ENCODE assay signal across 20 cellular contexts in genomic region chr4:136357556-136357955, GRCh38.
DNase-seq lines count a peak whose midpoint lies in the region; ATAC-seq and TF ChIP-seq lines count a peak whose summit lies in the region.
"Had no signal": no experiment of that assay in that cellular context is flagged by ENCODE, and none has a peak within 500 bp of the region (broad histone marks: within the 10 kb centered on the region; RNA-seq: fewer than 3 reads in every experiment).

No MANE protein-coding gene starts in this region.

- H3K79me2 ChIP-seq in GM23338 (replicated peaks; ENCODE audit: insufficient read depth) = no peaks in the 10 kb centered on the region

- H3K4me3 Mint-ChIP-seq in GM23338 (no peak overlapping the region), MCF 10A (ENCODE audit: unreplicated experiment) (no peak overlapping the region)
- H3K4me3 Mint-ChIP-seq: B cell; CD4-positive, CD25-positive, alpha-beta regulatory T cell; CD8-positive, alpha-beta T cell; H9 had no signal

- ATAC-seq in GM23338 = no peak
- ATAC-seq: CD8-positive, alpha-beta T cell; HCT116 had no signal

- H3K36me3 ChIP-seq in GM23338 (ENCODE audit: insufficient read depth) (no peaks in the 10 kb centered on the region), adipocyte (ENCODE audit: control insufficient read depth, insufficient read depth, low read length, severe bottlenecking) (no peaks in the 10 kb centered on the region), esophagus squamous epithelium (no peaks in the 10 kb centered on the region), uterus (no peaks in the 10 kb centered on the region)
- H3K36me3 ChIP-seq: BLaER1 had no signal

- H3K4me1 Mint-ChIP-seq in GM23338 (no peaks in the 10 kb centered on the region), MCF 10A (ENCODE audit: insufficient read depth, unreplicated experiment) (no peaks in the 10 kb centered on the region)
- H3K4me1 Mint-ChIP-seq: B cell; CD4-positive, CD25-positive, alpha-beta regulatory T cell; H9 had no signal

- intact Hi-C loops in MCF 10A (cut with micrococcal nuclease) = no loop called here
- intact Hi-C loops in esophagus squamous epithelium (cut with DNase I) = no loop called here
- intact Hi-C loops in uterus (cut with DNase I; ENCODE audit: low total_unique reads) = no loop called here

- TF ChIP-seq POLR2A in esophagus squamous epithelium (IDR thresholded peaks at IDR 0.05) (no peak), uterus (IDR thresholded peaks at IDR 0.05) (no peak)

- BruUV-seq in MCF 10A (replicated peaks; lab: Mats Ljungman, UMichigan) = no TSS peak

- H3K4me1 ChIP-seq in GM23338 (ENCODE audit: insufficient read depth) (no peaks in the 10 kb centered on the region), adipocyte (ENCODE audit: control insufficient read depth, insufficient read depth, low read length) (no peaks in the 10 kb centered on the region), esophagus squamous epithelium (no peaks in the 10 kb centered on the region), uterus (no peaks in the 10 kb centered on the region)
- H3K4me1 ChIP-seq: BLaER1, Caco-2 had no signal

- no peaks in the 10 kb centered on the region for H3K9me3 Mint-ChIP-seq in GM23338
- H3K9me3 Mint-ChIP-seq in MCF 10A (ENCODE audit: unreplicated experiment) = no peaks in the 10 kb centered on the region
- H3K9me3 Mint-ChIP-seq: H9 had no signal

- CTCF ChIA-PET in MCF 10A (lab: Yijun Ruan, JAX) = no interaction called here

- 0 out of 2 replicates have a peak overlapping the region, but pooled peaks have one; percentile 16 for H2AFZ ChIP-seq in GM23338
- H2AFZ ChIP-seq: GM23248 had no signal

- H3K9me3 ChIP-seq in adipocyte (ENCODE audit: control insufficient read depth, low read length) = no peaks in the 10 kb centered on the region
- no peaks in the 10 kb centered on the region for H3K9me3 ChIP-seq in esophagus squamous epithelium
- H3K9me3 ChIP-seq in uterus = no peaks in the 10 kb centered on the region
- H3K9me3 ChIP-seq: BLaER1, Caco-2 had no signal

- TF ChIP-seq CTCF in GM23338 (conservative IDR thresholded peaks at IDR 0.05; ENCODE audit: low read depth in 2 of 2) (no peak), MCF 10A (IDR thresholded peaks at IDR 0.05; ENCODE audit: unreplicated experiment) (no peak), esophagus squamous epithelium (IDR thresholded peaks at IDR 0.05) (no peak), uterus (IDR thresholded peaks at IDR 0.05) (no peak)

- no peaks in the 10 kb centered on the region for H3F3A ChIP-seq in GM23338 (replicated peaks; ENCODE audit: low read depth)

- DNase-seq in DMS 273 (lab: John Stamatoyannopoulos, UW; ENCODE audit: unreplicated experiment) (peak; percentile 1), DMS 273 treated with DMSO at 0.1 percent for 48 hours (lab: John Stamatoyannopoulos, UW) (no peak), GM23338 (ENCODE audit: low spot score) (no peak), adipocyte (ENCODE audit: low read depth) (peak; percentile 8), dermis blood vessel endothelial cell (peak; percentile 11), MCF 10A (ENCODE audit: unreplicated experiment) (no peak), esophagus squamous epithelium (lab: John Stamatoyannopoulos, UW) (no peak), uterus (no peak)
- DNase-seq: Caco-2; CD4-positive, CD25-positive, alpha-beta regulatory T cell; CD8-positive, alpha-beta T cell; DMS53; DMS79 treated with DMSO at 0.1 percent for 48 hours; GM23248; H9 had no signal

- POLR2A ChIA-PET in MCF 10A (lab: Yijun Ruan, JAX) = interaction anchor here (0.6 kb wide), 2 partner anchors 58 to 991 kb away, joined by 3 read pairs; no protein-coding TSS in a partner anchor

- H3K27me3 Mint-ChIP-seq in GM23338 (ENCODE audit: insufficient read depth, low read depth, poor library complexity) = no peaks in the 10 kb centered on the region
- H3K27me3 Mint-ChIP-seq in MCF 10A (ENCODE audit: insufficient read depth, unreplicated experiment) = no peaks in the 10 kb centered on the region
- H3K27me3 Mint-ChIP-seq: B cell; CD4-positive, CD25-positive, alpha-beta regulatory T cell had no signal

- H3K9me2 ChIP-seq in GM23338 (ENCODE audit: insufficient read depth) = no peaks in the 10 kb centered on the region

- H4K20me1 ChIP-seq in GM23338 (replicated peaks; ENCODE audit: insufficient read depth) = no peaks in the 10 kb centered on the region
- H4K20me1 ChIP-seq: BLaER1 had no signal

- H3K36me3 Mint-ChIP-seq in GM23338 (ENCODE audit: low read depth) (no peaks in the 10 kb centered on the region), MCF 10A (ENCODE audit: insufficient read depth, unreplicated experiment) (no peaks in the 10 kb centered on the region)
- H3K36me3 Mint-ChIP-seq: CD4-positive, CD25-positive, alpha-beta regulatory T cell; CD8-positive, alpha-beta T cell had no signal

- H3K27ac Mint-ChIP-seq in GM23338 (no peak overlapping the region), MCF 10A (ENCODE audit: low read depth, unreplicated experiment) (no peak overlapping the region)
- H3K27ac Mint-ChIP-seq: B cell; CD4-positive, CD25-positive, alpha-beta regulatory T cell; CD8-positive, alpha-beta T cell; H9 had no signal

- H3K4me2 ChIP-seq in GM23338 = no peak overlapping the region
- H3K4me2 ChIP-seq: BLaER1 had no signal

- H3K27ac ChIP-seq in GM23338 (ENCODE audit: low read depth) (no peak overlapping the region), esophagus squamous epithelium (no peak overlapping the region), uterus (no peak overlapping the region)
- H3K27ac ChIP-seq: 22Rv1, BLaER1, C4-2B, GM23248 had no signal

- H3K9ac ChIP-seq in adipocyte (ENCODE audit: low read length) = no peak overlapping the region
- H3K9ac ChIP-seq: BLaER1, GM23248 had no signal

- H3K4me3 ChIP-seq in GM23338 (no peak overlapping the region), adipocyte (ENCODE audit: low read length) (no peak overlapping the region), esophagus squamous epithelium (no peak overlapping the region), uterus (no peak overlapping the region)
- H3K4me3 ChIP-seq: BLaER1, GM23248 had no signal

- H3K27me3 ChIP-seq in GM23338 (ENCODE audit: insufficient read depth) = no peaks in the 10 kb centered on the region
- H3K27me3 ChIP-seq in adipocyte (replicated peaks; ENCODE audit: control insufficient read depth, insufficient read depth, low read length) = no peaks in the 10 kb centered on the region
- no peaks in the 10 kb centered on the region for H3K27me3 ChIP-seq in esophagus squamous epithelium
- H3K27me3 ChIP-seq in uterus = no peaks in the 10 kb centered on the region
- H3K27me3 ChIP-seq: BLaER1 had no signal

TF ChIP-seq in GM23338, 12 proteins besides CTCF, POLR2A, EP300 and RAD21 (continues in another document):
- TF ChIP-seq ZNF114 (CRISPR knock-in tag; IDR thresholded peaks at IDR 0.05) = no peak
- TF ChIP-seq REST (IDR thresholded peaks at IDR 0.05; ENCODE audit: unreplicated experiment) = no peak
- TF ChIP-seq ZNF331 (CRISPR knock-in tag; IDR thresholded peaks at IDR 0.05; ENCODE audit: low read depth) = no peak

Comparison
In these comparisons a context has a peak if more than half of its experiments do, and no peak if none do; other contexts are left out.
1. DNase-seq: peak in DMS 273 (single experiment), adipocyte (single experiment) and dermis blood vessel endothelial cell (single experiment); none in DMS 273 treated with DMSO at 0.1 percent for 48 hours (single experiment), GM23338 (single experiment), MCF 10A (single experiment), esophagus squamous epithelium (single experiment) and uterus (0 of 2).